In the genomic region with DNA sequence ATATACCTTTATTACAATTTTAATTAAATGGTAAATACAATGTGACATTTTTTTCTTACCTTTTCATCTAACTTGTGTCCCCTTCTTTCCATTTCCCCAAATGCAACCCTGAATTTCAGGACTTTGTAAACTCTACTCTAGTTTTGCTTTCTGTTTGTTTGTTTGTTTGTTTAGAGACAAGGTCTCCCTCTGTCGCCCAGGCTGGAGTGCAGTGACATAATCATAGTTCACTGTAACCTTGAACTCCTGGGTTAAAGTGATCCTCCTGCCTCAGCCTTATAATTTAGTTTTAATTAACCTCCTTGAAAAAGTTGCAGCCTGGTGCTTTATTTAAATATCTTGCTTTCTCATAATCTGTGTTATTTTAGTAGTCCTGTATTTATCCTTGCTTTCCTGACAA, we compare ENCODE assay signal across 16 cellular contexts. TPM values are rescaled to one million over a fixed set of nuclear protein-coding genes. Genes with fewer than 3 reads are reported as not detected.
DNase-seq lines count a peak whose midpoint lies in the region; ATAC-seq and TF ChIP-seq lines count a peak whose summit lies in the region.
"Had no signal": no experiment of that assay in that cellular context is flagged by ENCODE, and none has a peak within 500 bp of the region (broad histone marks: within the 10 kb centered on the region; RNA-seq: fewer than 3 reads in every experiment).

No MANE protein-coding gene starts in this region.

- intact Hi-C loops in CD8-positive, alpha-beta T cell (cut with DNase I, micrococcal nuclease) = no loop called here
- intact Hi-C loops in right lobe of liver (cut with DNase I) = no loop called here

- no peaks in the 10 kb centered on the region for H3K4me1 ChIP-seq in CD8-positive, alpha-beta T cell (ENCODE audit: insufficient read depth, low read length)
- H3K4me1 ChIP-seq in right lobe of liver = no peaks in the 10 kb centered on the region
- no peaks in the 10 kb centered on the region for H3K4me1 ChIP-seq in suprapubic skin
- H3K4me1 ChIP-seq: BE2C, Caco-2, HAP-1 had no signal

- H3K36me3 Mint-ChIP-seq in activated T-cell treated with anti-CD3 and anti-CD28 coated beads, Interleukin-2, amount 50 U/mL, for 24 hours (ENCODE audit: low read depth) = peaks cover 68% of the 10 kb centered on the region
- peaks cover 42% of the 10 kb centered on the region for H3K36me3 Mint-ChIP-seq in CD8-positive, alpha-beta T cell
- peaks cover 21% of the 10 kb centered on the region for H3K36me3 Mint-ChIP-seq in effector memory CD8-positive, alpha-beta T cell (ENCODE audit: insufficient read depth)

- 31% methylated on average over 1 of the region's 1 CpG for WGBS in right lobe of liver (ENCODE audit: insufficient coverage, low coverage, low lambda C conversion rate, missing lambda C conversion rate)
- 86% methylated on average over 1 of the region's 1 CpG for WGBS in suprapubic skin

- H3K27ac Mint-ChIP-seq in activated T-cell treated with anti-CD3 and anti-CD28 coated beads, Interleukin-2, amount 50 U/mL, for 24 hours = peak overlapping the region; percentile 54
- H3K27ac Mint-ChIP-seq in CD8-positive, alpha-beta T cell = peak overlapping the region; percentile 72
- peak overlapping the region; percentile 13 to 79 for H3K27ac Mint-ChIP-seq in effector memory CD8-positive, alpha-beta T cell

- no peak for TF ChIP-seq EP300 in suprapubic skin (IDR thresholded peaks at IDR 0.05)

- no peak for TF ChIP-seq POLR2A in right lobe of liver (IDR thresholded peaks at IDR 0.05)
- TF ChIP-seq POLR2A in suprapubic skin (IDR thresholded peaks at IDR 0.05) = no peak

- ATAC-seq in CD8-positive, alpha-beta T cell = no peak
- ATAC-seq in effector memory CD8-positive, alpha-beta T cell (replicated peaks) = no peak
- peak; percentile 43 to 72 (median 61) for ATAC-seq in right lobe of liver

- no peaks in the 10 kb centered on the region for H3K9me3 Mint-ChIP-seq in activated T-cell treated with anti-CD3 and anti-CD28 coated beads, Interleukin-2, amount 50 U/mL, for 24 hours
- peaks cover 2% of the 10 kb centered on the region for H3K9me3 Mint-ChIP-seq in CD8-positive, alpha-beta T cell
- H3K9me3 Mint-ChIP-seq in effector memory CD8-positive, alpha-beta T cell = no peaks in the 10 kb centered on the region
- H3K9me3 Mint-ChIP-seq: CD8-positive, alpha-beta memory T cell had no signal

- no peak overlapping the region for H3K27ac ChIP-seq in CD8-positive, alpha-beta T cell (ENCODE audit: low read depth, low read length)
- peak overlapping the region in 1 of 3 donors; percentile 16 for H3K27ac ChIP-seq in right lobe of liver
- no peak overlapping the region for H3K27ac ChIP-seq in suprapubic skin
- H3K27ac ChIP-seq: C4-2B had no signal

- DNase-seq in activated T-cell treated with anti-CD3 and anti-CD28 coated beads, Interleukin-2, amount 50 U/mL, for 24 hours = no peak
- no peak for DNase-seq in activated T-cell treated with anti-CD3 and anti-CD28 coated beads, Interleukin-2, amount 50 U/mL, for 1 hour
- DNase-seq in CD8-positive, alpha-beta T cell = no peak
- DNase-seq in effector memory CD8-positive, alpha-beta T cell = no peak
- DNase-seq in right lobe of liver = no peak
- no peak for DNase-seq in AG08395 (ENCODE audit: low spot score)
- no peak for DNase-seq in NCI-H1048 (lab: John Stamatoyannopoulos, UW)
- no peak for DNase-seq in suprapubic skin (ENCODE audit: low spot score in 2 of 2)
- DNase-seq: BE2C; Caco-2; CD8-positive, alpha-beta memory T cell; DND-41; GDM1; GOT3 had no signal

- H3K27me3 Mint-ChIP-seq in activated T-cell treated with anti-CD3 and anti-CD28 coated beads, Interleukin-2, amount 50 U/mL, for 24 hours = no peaks in the 10 kb centered on the region
- no peaks in the 10 kb centered on the region for H3K27me3 Mint-ChIP-seq in CD8-positive, alpha-beta T cell (ENCODE audit: low read depth)
- H3K27me3 Mint-ChIP-seq in effector memory CD8-positive, alpha-beta T cell = no peaks in the 10 kb centered on the region
- H3K27me3 Mint-ChIP-seq: CD8-positive, alpha-beta memory T cell had no signal

- CTCF ChIA-PET in CD8-positive, alpha-beta T cell (lab: Charles Lee) = no interaction called here

- POLR2A ChIA-PET in CD8-positive, alpha-beta T cell (lab: Charles Lee) = no interaction called here

- H3K27me3 ChIP-seq in CD8-positive, alpha-beta T cell (ENCODE audit: insufficient read depth, low read length) = no peaks in the 10 kb centered on the region
- no peaks in the 10 kb centered on the region for H3K27me3 ChIP-seq in right lobe of liver
- H3K27me3 ChIP-seq in suprapubic skin = no peaks in the 10 kb centered on the region
- H3K27me3 ChIP-seq: BE2C had no signal

- no peaks in the 10 kb centered on the region for H3K9me3 ChIP-seq in CD8-positive, alpha-beta T cell (ENCODE audit: low read length)
- H3K9me3 ChIP-seq in right lobe of liver = no peaks in the 10 kb centered on the region
- no peaks in the 10 kb centered on the region for H3K9me3 ChIP-seq in suprapubic skin
- H3K9me3 ChIP-seq: BE2C, Caco-2, HAP-1 had no signal

- H3K4me3 Mint-ChIP-seq in activated T-cell treated with anti-CD3 and anti-CD28 coated beads, Interleukin-2, amount 50 U/mL, for 24 hours = no peak overlapping the region
- no peak overlapping the region for H3K4me3 Mint-ChIP-seq in CD8-positive, alpha-beta T cell
- no peak overlapping the region for H3K4me3 Mint-ChIP-seq in effector memory CD8-positive, alpha-beta T cell

- TF ChIP-seq CTCF in CD8-positive, alpha-beta T cell (IDR thresholded peaks at IDR 0.05) = no peak
- no peak for TF ChIP-seq CTCF in right lobe of liver (IDR thresholded peaks at IDR 0.05)
- TF ChIP-seq CTCF in suprapubic skin (IDR thresholded peaks at IDR 0.05) = no peak

- H3K4me1 Mint-ChIP-seq in activated T-cell treated with anti-CD3 and anti-CD28 coated beads, Interleukin-2, amount 50 U/mL, for 24 hours (ENCODE audit: low read depth) = peaks cover 13% of the 10 kb centered on the region
- no peaks in the 10 kb centered on the region for H3K4me1 Mint-ChIP-seq in CD8-positive, alpha-beta T cell (ENCODE audit: low read depth)
- H3K4me1 Mint-ChIP-seq in effector memory CD8-positive, alpha-beta T cell (ENCODE audit: low read depth in 2 of 2) = peaks cover 0 to 4% of the 10 kb centered on the region in 2 donors

- no peak overlapping the region for H3K4me3 ChIP-seq in CD8-positive, alpha-beta T cell (ENCODE audit: low read depth, low read length)
- H3K4me3 ChIP-seq in right lobe of liver = no peak overlapping the region
- no peak overlapping the region for H3K4me3 ChIP-seq in suprapubic skin
- H3K4me3 ChIP-seq: HAP-1 had no signal

- peaks cover 12% of the 10 kb centered on the region for H3K36me3 ChIP-seq in CD8-positive, alpha-beta T cell (ENCODE audit: insufficient read depth, low read length)
- H3K36me3 ChIP-seq in right lobe of liver (peaks cover 0 to 15% (median 6%) of the 10 kb centered on the region in 4 donors), suprapubic skin (peaks cover 23% of the 10 kb centered on the region)

RNA-seq across cellular contexts. Expression of a gene that starts 59.0 kb away (rescaled TPM):
- total RNA-seq in CD8-positive, alpha-beta T cell = 10 to 100 TPM; 44.2 to 48.9 TPM
- total RNA-seq in right lobe of liver = 10 to 100 TPM; 26.6 to 37.4 (median 30.5) TPM
- total RNA-seq in suprapubic skin = 100 to 1,000 TPM in 1 of 4 donors, 10 to 100 TPM in 3; 54.3 to 212 (median 61.9) TPM

Comparison
In these comparisons a context has a peak if more than half of its experiments do, and no peak if none do; other contexts are left out.
1. ATAC-seq: peak in right lobe of liver (4 of 4); none in CD8-positive, alpha-beta T cell (single experiment) and effector memory CD8-positive, alpha-beta T cell (single experiment).
2. Peak in every context shown above with its lines, with median percentiles within 50 percentile points of each other: H3K27ac Mint-ChIP-seq.